In genomic region chr1:246907472-246907871, GRCh38 we compare ENCODE assay signal across 8 cellular contexts. TPM values are rescaled to one million over a fixed set of nuclear protein-coding genes. Genes with fewer than 3 reads are reported as not detected.
DNase-seq lines count a peak whose midpoint lies in the region; ATAC-seq, FAIRE-seq and TF ChIP-seq lines count a peak whose summit lies in the region.

No MANE protein-coding gene starts in this region.

- 100% methylated on average over 1 of the region's 1 CpG for WGBS in GM12878 (ENCODE audit: insufficient coverage, insufficient replicate concordance, low lambda C conversion rate, missing lambda C conversion rate)

- no peak for TF ChIP-seq EP300 in GM12878 (IDR thresholded peaks at IDR 0.05; ENCODE audit: borderline replicate concordance in 1 of 2, control insufficient read depth in 1 of 2, low read depth in 2 of 2, low read length in 2 of 2)

- peak; percentile 57 for FAIRE-seq in GM12878 (lab: Jason Lieb, UNC)

- H3K4me2 ChIP-seq in GM12878 (ENCODE audit: control insufficient read depth, insufficient read depth): no peak overlapping the region

- TF ChIP-seq POLR2A in GM12878 (IDR thresholded peaks at IDR 0.05; ENCODE audit: low read depth, low read length): no peak

- BruUV-seq in GM12878 (replicated peaks; lab: Mats Ljungman, UMichigan): no TSS peak

- H3K9ac ChIP-seq in GM12878 (ENCODE audit: control insufficient read depth, insufficient read depth, low read length): no peak overlapping the region

- H3K27ac ChIP-seq in GM12878 (ENCODE audit: control insufficient read depth, insufficient read depth): no peak overlapping the region

- H2AFZ ChIP-seq in GM12878 (ENCODE audit: control insufficient read depth, low read depth, low read length): no peak overlapping the region

- H3K4me1 ChIP-seq in GM12878 (ENCODE audit: control insufficient read depth, insufficient read depth, low read length): no peaks in the 10 kb centered on the region

- TF ChIP-seq CTCF in AG09319 (IDR thresholded peaks at IDR 0.05; ENCODE audit: low read depth, low read length) (peak; percentile 34), GM12872 (IDR thresholded peaks at IDR 0.05; ENCODE audit: insufficient read depth, low read depth, low read length) (peak; percentile 38; the same call in 1 of the 3 replicates), GM12878 (IDR thresholded peaks at IDR 0.05 in 2 of 3, conservative IDR thresholded peaks at IDR 0.05 in 1 of 3; ENCODE audit: control insufficient read depth in 2 of 3, extremely low read depth in 1 of 3, insufficient read depth in 1 of 3, low read depth in 3 of 3, low read length in 3 of 3) (peak; percentile 36 to 40 (median 37); a peak in 4 of 6 replicates)

- H3K9me3 ChIP-seq in GM12878 (replicated peaks; ENCODE audit: control insufficient read depth, insufficient read depth, low read length): no peaks in the 10 kb centered on the region

- CTCF ChIA-PET in GM12878 (lab: Yijun Ruan, JAX): interaction anchor here (0.7 to 2.1 kb wide), 14 partner anchors 9 to 579 kb away, joined by 3 to 26 read pairs (median 5); no protein-coding TSS in a partner anchor

- in situ Hi-C loops in GM12878 (cut with MboI): no loop called here

- H3K79me2 ChIP-seq in GM12878 (ENCODE audit: control insufficient read depth, insufficient read depth, low read length): no peaks in the 10 kb centered on the region

- POLR2A ChIA-PET in GM12878 (lab: Charles Lee): no interaction called here

- TF ChIP-seq RAD21 in GM12878 (IDR thresholded peaks at IDR 0.05; ENCODE audit: insufficient read depth, low read depth, low read length): peak; percentile 59

- peak; percentile 76 for ATAC-seq in GM12878
- peak; percentile 77 for ATAC-seq in left colon
- no peak for ATAC-seq in GM21390 (IDR thresholded peaks at IDR 0.05; ENCODE audit: unreplicated experiment)

- DNase-seq in AG09319 (ENCODE audit: extremely low read depth, low read depth): peak; percentile 18
- peak; percentile 48 for DNase-seq in NCI-H146 (lab: John Stamatoyannopoulos, UW)
- no peak for DNase-seq in GM12878 (ENCODE audit: low read depth, low spot score)
- DNase-seq in left colon: no peak
- DNase-seq in occipital lobe (lab: John Stamatoyannopoulos, UW): no peak
- DNase-seq in stimulated activated CD8-positive, alpha-beta memory T cell treated with anti-CD3 and anti-CD28 coated beads, Interleukin-4, amount 100 ng/mL, for 48 hours: no peak

- RAD21 ChIA-PET in GM12878 (lab: Charles Lee; ENCODE audit: unreplicated experiment): interaction anchor here (0.7 to 2.4 kb wide), 4 partner anchors 53 to 579 kb away, joined by 3 to 27 read pairs (median 7); no protein-coding TSS in a partner anchor

- H4K20me1 ChIP-seq in GM12878 (ENCODE audit: control insufficient read depth, insufficient read depth): no peaks in the 10 kb centered on the region

- SMC1A ChIA-PET in GM12878 (lab: Charles Lee; ENCODE audit: uncharacterized antibody, unreplicated experiment): interaction anchor here (0.9 to 2.7 kb wide), 6 partner anchors 8 to 67 kb away, joined by 3 to 19 read pairs (median 4); no protein-coding TSS in a partner anchor

- intact Hi-C loops in GM12878 (cut with micrococcal nuclease; ENCODE audit: unreplicated experiment) (loop anchor here (1.0 to 5.0 kb wide), 2 partner anchors 64 to 580 kb away; no protein-coding TSS in a partner anchor), left colon (cut with DNase I, micrococcal nuclease) (no loop called here)

- H3K27me3 ChIP-seq in GM12878 (replicated peaks in 1 of 2; ENCODE audit: control insufficient read depth in 2 of 2, insufficient read depth in 2 of 2, low read length in 1 of 2): no peaks in the 10 kb centered on the region

- peaks cover 2 to 40% of the 10 kb centered on the region in 2 experiments; a peak in 3 of 4 replicates for H3K36me3 ChIP-seq in GM12878 (ENCODE audit: control insufficient read depth in 2 of 2, insufficient read depth in 2 of 2, low read length in 1 of 2)

- no peak overlapping the region for H3K4me3 ChIP-seq in GM12878

TF ChIP-seq in GM12878, 131 proteins besides CTCF, POLR2A, EP300 and RAD21 (continues in another document):
- TF ChIP-seq, protein P1, sequence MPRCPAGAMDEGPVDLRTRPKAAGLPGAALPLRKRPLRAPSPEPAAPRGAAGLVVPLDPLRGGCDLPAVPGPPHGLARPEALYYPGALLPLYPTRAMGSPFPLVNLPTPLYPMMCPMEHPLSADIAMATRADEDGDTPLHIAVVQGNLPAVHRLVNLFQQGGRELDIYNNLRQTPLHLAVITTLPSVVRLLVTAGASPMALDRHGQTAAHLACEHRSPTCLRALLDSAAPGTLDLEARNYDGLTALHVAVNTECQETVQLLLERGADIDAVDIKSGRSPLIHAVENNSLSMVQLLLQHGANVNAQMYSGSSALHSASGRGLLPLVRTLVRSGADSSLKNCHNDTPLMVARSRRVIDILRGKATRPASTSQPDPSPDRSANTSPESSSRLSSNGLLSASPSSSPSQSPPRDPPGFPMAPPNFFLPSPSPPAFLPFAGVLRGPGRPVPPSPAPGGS (IDR thresholded peaks at IDR 0.05; ENCODE audit: borderline replicate concordance, insufficient read depth, low read depth, low read length, poor library complexity, severe bottlenecking): no peak
- TF ChIP-seq BMI1 (IDR thresholded peaks at IDR 0.05; ENCODE audit: borderline replicate concordance) (no peak), SMC3 (IDR thresholded peaks at IDR 0.05; ENCODE audit: borderline replicate concordance, low read length) (peak; percentile 12; the same call in 1 of the 2 replicates), MYB (IDR thresholded peaks at IDR 0.05; ENCODE audit: borderline replicate concordance, low read depth, low read length) (no peak), CREM (IDR thresholded peaks at IDR 0.05; ENCODE audit: low read depth) (no peak), NR2C1 (IDR thresholded peaks at IDR 0.05) (no peak), RB1 (IDR thresholded peaks at IDR 0.05; ENCODE audit: borderline replicate concordance) (no peak)
- TF ChIP-seq, protein P2, sequence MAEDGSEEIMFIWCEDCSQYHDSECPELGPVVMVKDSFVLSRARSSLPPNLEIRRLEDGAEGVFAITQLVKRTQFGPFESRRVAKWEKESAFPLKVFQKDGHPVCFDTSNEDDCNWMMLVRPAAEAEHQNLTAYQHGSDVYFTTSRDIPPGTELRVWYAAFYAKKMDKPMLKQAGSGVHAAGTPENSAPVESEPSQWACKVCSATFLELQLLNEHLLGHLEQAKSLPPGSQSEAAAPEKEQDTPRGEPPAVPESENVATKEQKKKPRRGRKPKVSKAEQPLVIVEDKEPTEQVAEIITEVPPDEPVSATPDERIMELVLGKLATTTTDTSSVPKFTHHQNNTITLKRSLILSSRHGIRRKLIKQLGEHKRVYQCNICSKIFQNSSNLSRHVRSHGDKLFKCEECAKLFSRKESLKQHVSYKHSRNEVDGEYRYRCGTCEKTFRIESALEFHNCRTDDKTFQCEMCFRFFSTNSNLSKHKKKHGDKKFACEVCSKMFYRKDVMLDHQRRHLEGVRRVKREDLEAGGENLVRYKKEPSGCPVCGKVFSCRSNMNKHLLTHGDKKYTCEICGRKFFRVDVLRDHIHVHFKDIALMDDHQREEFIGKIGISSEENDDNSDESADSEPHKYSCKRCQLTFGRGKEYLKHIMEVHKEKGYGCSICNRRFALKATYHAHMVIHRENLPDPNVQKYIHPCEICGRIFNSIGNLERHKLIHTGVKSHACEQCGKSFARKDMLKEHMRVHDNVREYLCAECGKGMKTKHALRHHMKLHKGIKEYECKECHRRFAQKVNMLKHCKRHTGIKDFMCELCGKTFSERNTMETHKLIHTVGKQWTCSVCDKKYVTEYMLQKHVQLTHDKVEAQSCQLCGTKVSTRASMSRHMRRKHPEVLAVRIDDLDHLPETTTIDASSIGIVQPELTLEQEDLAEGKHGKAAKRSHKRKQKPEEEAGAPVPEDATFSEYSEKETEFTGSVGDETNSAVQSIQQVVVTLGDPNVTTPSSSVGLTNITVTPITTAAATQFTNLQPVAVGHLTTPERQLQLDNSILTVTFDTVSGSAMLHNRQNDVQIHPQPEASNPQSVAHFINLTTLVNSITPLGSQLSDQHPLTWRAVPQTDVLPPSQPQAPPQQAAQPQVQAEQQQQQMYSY (CRISPR knock-in tag; IDR thresholded peaks at IDR 0.05): no peak

RNA-seq across cellular contexts. Expression of gene AHCTF1, which starts 24.3 kb away (rescaled TPM):
- 89.4 and 97.5 TPM in 2 replicates for total RNA-seq in GM12878 (2013; cell fraction: nucleolus; rRNA removed)
- total RNA-seq in GM12878 (2014; rRNA removed) (25.5 and 25.6 TPM in 2 replicates), GM12878 (2014; rRNA removed; fragmentation: Illumina TruSeq; extraction: Trizol) (45.5 and 51.1 TPM in 2 replicates), GM12878 (2021) (27.1 and 29.3 TPM in 2 replicates), left colon (10 to 100 TPM; 23.7 to 23.8 TPM), occipital lobe (48.2 TPM)
- 8.5 TPM for polyA plus RNA-seq in GM12878 (2011; ENCODE audit: low read depth)
- polyA plus RNA-seq in GM12878 (2011; rRNA removed) (19.4 and 27.7 TPM in 2 replicates), GM12878 (2014; fragmentation: Illumina TruSeq; extraction: Trizol) (44.3 and 56.5 TPM in 2 replicates), GM12878 (2014; fragmentation: Nextera tagmentation; extraction: Ambion mirVana) (1 to 10 TPM; 3.4 to 5.3 TPM), GM12878 (2014; rRNA removed) (15.4 and 17.2 TPM in 2 replicates), GM12878 (2016; fragmentation: Nextera tagmentation; extraction: Ambion mirVana) (10 to 100 TPM; 15.5 to 16.1 TPM)
- 8.1 and 8.8 TPM in 2 replicates for polyA plus RNA-seq in GM12878 (2011; cell fraction: cytosol; rRNA removed)
- polyA plus RNA-seq in GM12878 (2011; cell fraction: nucleus; rRNA removed): 21.9 and 23.1 TPM in 2 replicates
- 12.9 and 15.6 TPM in 2 replicates for polyA plus RNA-seq in GM12878 (2012)
- 31.7 and 43.8 TPM in 2 replicates for polyA minus RNA-seq in GM12878 (2011; rRNA and poly(A)+ RNA removed)
- 18.3 and 19.2 TPM in 2 replicates for polyA minus RNA-seq in GM12878 (2011; cell fraction: cytosol; rRNA and poly(A)+ RNA removed)
- 30.6 and 47.7 TPM in 2 replicates for polyA minus RNA-seq in GM12878 (2011; cell fraction: nucleus; rRNA and poly(A)+ RNA removed)

Comparison
In these comparisons a context has a peak if more than half of its experiments do, and no peak if none do; other contexts are left out.
1. DNase-seq: peak in AG09319 (single experiment) and NCI-H146 (single experiment); none in GM12878 (single experiment), left colon (0 of 2), occipital lobe (single experiment) and stimulated activated CD8-positive, alpha-beta memory T cell treated with anti-CD3 and anti-CD28 coated beads, Interleukin-4, amount 100 ng/mL, for 48 hours (single experiment).
2. Peak in every context shown above with its lines, with median percentiles within 50 percentile points of each other: CTCF ChIP-seq.